Comparison of ENCODE assay signal across 19 cellular contexts in genomic region chr9:79638806-79639205, GRCh38.
"Had no signal": no experiment of that assay in that cellular context is flagged by ENCODE, and none has a peak within 500 bp of the region (broad histone marks: within the 10 kb centered on the region; RNA-seq: fewer than 3 reads in every experiment).

No MANE protein-coding gene starts in this region.

- H3K27me3 Mint-ChIP-seq: dendritic cell treated with granulocyte-macrophage colony-stimulating factor and Interleukin-4, amounts not matched to agents 40 ng/mL and 50 ng/mL, for 4 days; memory B cell; stimulated activated memory B cell treated with anti-CD40 and anti-IgM and Interleukin-4, amounts not matched to agents 10 μg/mL and 1 μg/mL and 100 μg/mL, for 72 hours; stimulated activated naive CD8-positive, alpha-beta T cell treated with anti-CD3 and anti-CD28 coated beads, Interleukin-15, amount 100 ng/mL, for 72 hours had no signal

- H3K27me3 ChIP-seq: esophagus squamous epithelium, left lung, right lobe of liver, spleen, transverse colon had no signal

- DNase-seq: esophagus squamous epithelium; immature natural killer cell; left lung; lower lobe of right lung; psoas muscle; retina; right lobe of liver; spleen; stimulated activated CD4-positive, alpha-beta T cell treated with anti-CD3 and anti-CD28 coated beads, Interleukin-15, amount 100 ng/mL, for 24 hours; stimulated activated CD4-positive, alpha-beta T cell treated with anti-CD3 and anti-CD28 coated beads, Interleukin-1b, Interleukin-23, amount 100 ng/mL, for 48 hours; stimulated activated CD4-positive, alpha-beta T cell treated with anti-CD3 and anti-CD28 coated beads, Interleukin-4, amount 100 ng/mL, for 24 hours; stimulated activated naive CD8-positive, alpha-beta T cell treated with anti-CD3 and anti-CD28 coated beads, Interleukin-15, amount 100 ng/mL, for 72 hours; transverse colon had no signal

- H3K4me3 ChIP-seq: esophagus squamous epithelium, left lung, lower lobe of right lung, psoas muscle, right lobe of liver, spleen, thoracic aorta, transverse colon had no signal

- H3K9me3 ChIP-seq: esophagus squamous epithelium, lower lobe of right lung, psoas muscle, right lobe of liver, thoracic aorta, transverse colon had no signal

- ATAC-seq: left lung; lower lobe of right lung; psoas muscle; right lobe of liver; stimulated activated memory B cell treated with anti-CD40 and anti-IgM and Interleukin-4, amounts not matched to agents 10 μg/mL and 1 μg/mL and 100 μg/mL, for 72 hours; stimulated activated naive CD8-positive, alpha-beta T cell treated with anti-CD3 and anti-CD28 coated beads, Interleukin-15, amount 100 ng/mL, for 72 hours had no signal

- H3K36me3 ChIP-seq: lower lobe of right lung, thoracic aorta, transverse colon had no signal

- H3K27ac ChIP-seq: esophagus squamous epithelium, left lung, lower lobe of right lung, psoas muscle, right lobe of liver, thoracic aorta, transverse colon had no signal

- H3K4me3 Mint-ChIP-seq: dendritic cell treated with granulocyte-macrophage colony-stimulating factor and Interleukin-4, amounts not matched to agents 40 ng/mL and 50 ng/mL, for 4 days; immature natural killer cell; memory B cell; mesothelial cell of epicardium; nephron; stimulated activated memory B cell treated with anti-CD40 and anti-IgM and Interleukin-4, amounts not matched to agents 10 μg/mL and 1 μg/mL and 100 μg/mL, for 72 hours; stimulated activated naive CD8-positive, alpha-beta T cell treated with anti-CD3 and anti-CD28 coated beads, Interleukin-15, amount 100 ng/mL, for 72 hours had no signal

- H3K27ac Mint-ChIP-seq: dendritic cell treated with granulocyte-macrophage colony-stimulating factor and Interleukin-4, amounts not matched to agents 40 ng/mL and 50 ng/mL, for 4 days; immature natural killer cell; memory B cell; mesothelial cell of epicardium; nephron; stimulated activated memory B cell treated with anti-CD40 and anti-IgM and Interleukin-4, amounts not matched to agents 10 μg/mL and 1 μg/mL and 100 μg/mL, for 72 hours; stimulated activated naive CD8-positive, alpha-beta T cell treated with anti-CD3 and anti-CD28 coated beads, Interleukin-15, amount 100 ng/mL, for 72 hours had no signal
